ENCODE assay signal across 15 cellular contexts in the genomic region with DNA sequence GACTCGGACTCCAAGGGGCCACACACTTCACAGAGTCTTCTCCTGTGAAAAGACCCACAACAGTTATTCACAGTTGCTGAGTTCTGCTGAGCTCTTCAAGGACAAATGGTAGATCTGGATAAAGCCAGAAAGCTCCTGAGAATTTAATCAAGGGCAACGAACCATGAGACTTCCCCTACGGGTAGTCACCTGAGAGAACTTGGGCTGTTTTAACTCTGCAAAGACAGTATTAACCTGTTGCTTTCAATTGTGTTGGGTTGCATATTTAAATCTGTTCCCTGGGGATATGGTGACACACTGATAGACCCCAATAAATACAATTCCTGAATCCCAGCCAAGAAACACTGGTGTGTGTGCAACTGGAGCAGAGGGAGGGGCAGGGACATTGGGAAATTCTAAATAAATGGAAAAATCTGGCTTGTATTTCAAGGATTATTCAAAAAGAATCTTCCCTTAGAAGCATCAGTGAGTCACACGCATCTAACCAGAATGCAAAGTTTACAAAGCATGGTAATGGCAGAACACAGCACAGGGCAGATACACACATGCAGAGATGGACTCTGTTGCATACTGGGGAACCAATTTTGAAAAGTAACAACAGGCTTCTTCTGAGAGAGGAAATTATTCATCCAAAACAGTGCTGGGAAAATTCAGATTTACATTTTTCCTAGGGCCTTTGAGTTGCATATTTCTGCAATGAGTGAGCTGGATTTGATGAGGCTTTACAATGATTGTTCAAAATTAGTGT. TPM values are rescaled to one million over a fixed set of nuclear protein-coding genes. Genes with fewer than 3 reads are reported as not detected.
DNase-seq lines count a peak whose midpoint lies in the region; ATAC-seq, FAIRE-seq and TF ChIP-seq lines count a peak whose summit lies in the region.
"Had no signal": no experiment of that assay in that cellular context is flagged by ENCODE, and none has a peak within 500 bp of the region (broad histone marks: within the 10 kb centered on the region; RNA-seq: fewer than 3 reads in every experiment).

No MANE protein-coding gene starts in this region.

- no peaks in the 10 kb centered on the region for H3K36me3 ChIP-seq in ACC112 (ENCODE audit: insufficient read depth, low read length)
- no peaks in the 10 kb centered on the region for H3K36me3 ChIP-seq in CD8-positive, alpha-beta memory T cell (ENCODE audit: insufficient read depth, low read length)
- H3K36me3 ChIP-seq: BE2C had no signal

- H3K4me3 Mint-ChIP-seq in CD8-positive, alpha-beta memory T cell = no peak overlapping the region
- H3K4me3 Mint-ChIP-seq in endothelial cell (ENCODE audit: unreplicated experiment) = no peak overlapping the region
- H3K4me3 Mint-ChIP-seq: activated CD4-positive, alpha-beta T cell treated with anti-CD3 and anti-CD28 coated beads, Interleukin-2, amount 10 ng/mL, durations not matched to agents 24 days and 14 days; activated T-helper 1 cell treated with anti-CD3 and anti-CD28 coated beads, Interleukin-12 subunit alpha, Interleukin-12 subunit beta, Interleukin-2, Interleukin-4 antibody, amounts not matched to agents 30 ng/mL and 10 ng/mL and 1 ng/mL, durations not matched to agents 14 hours and 24 hours and 36 hours; stimulated activated effector memory CD8-positive, alpha-beta T cell treated with anti-CD3 and anti-CD28 coated beads, Interleukin-12 subunit alpha, Interleukin-12 subunit beta, amount 100 ng/mL, for 72 hours had no signal

- H3K27me3 Mint-ChIP-seq in CD8-positive, alpha-beta memory T cell = peaks cover 4 to 6% of the 10 kb centered on the region in 2 donors
- peaks cover 4% of the 10 kb centered on the region for H3K27me3 Mint-ChIP-seq in endothelial cell (ENCODE audit: unreplicated experiment)

- peak; percentile 61 for DNase-seq in GM03348 (ENCODE audit: low spot score)
- peak; percentile 43 for DNase-seq in amniotic epithelial cell (ENCODE audit: low read depth)
- peak; percentile 73 to 84 for DNase-seq in foreskin keratinocyte
- no peak for DNase-seq in CD8-positive, alpha-beta memory T cell
- no peak for DNase-seq in endothelial cell (ENCODE audit: low spot score)
- no peak for DNase-seq in D721Med (ENCODE audit: insufficient read length, low spot score)
- DNase-seq: activated CD4-positive, alpha-beta T cell treated with anti-CD3 and anti-CD28 coated beads, Interleukin-2, amount 10 ng/mL, durations not matched to agents 24 days and 14 days; BE2C; stimulated activated CD4-positive, alpha-beta T cell treated with anti-CD3 and anti-CD28 coated beads, Interleukin-2, amount 100 ng/mL, for 48 hours had no signal

- H3K4me1 ChIP-seq in ACC112 (ENCODE audit: control insufficient read depth, insufficient read depth, low read length, unreplicated experiment) = peaks cover 14% of the 10 kb centered on the region
- peaks cover 6% of the 10 kb centered on the region for H3K4me1 ChIP-seq in foreskin keratinocyte
- H3K4me1 ChIP-seq in CD8-positive, alpha-beta memory T cell (ENCODE audit: insufficient read depth, low read length) = no peaks in the 10 kb centered on the region
- H3K4me1 ChIP-seq: BE2C had no signal

- no peaks in the 10 kb centered on the region for H3K79me2 ChIP-seq in ACC112 (ENCODE audit: control insufficient read depth, insufficient read depth, low read length, unreplicated experiment)

- no peak overlapping the region for H3K4me3 ChIP-seq in ACC112 (ENCODE audit: low read depth, low read length)
- no peak overlapping the region for H3K4me3 ChIP-seq in CD8-positive, alpha-beta memory T cell (ENCODE audit: low read length)
- H3K4me3 ChIP-seq: K562 had no signal

- H3K27ac Mint-ChIP-seq in CD8-positive, alpha-beta memory T cell = no peak overlapping the region
- H3K27ac Mint-ChIP-seq in endothelial cell (ENCODE audit: unreplicated experiment) = no peak overlapping the region
- H3K27ac Mint-ChIP-seq: activated CD4-positive, alpha-beta T cell treated with anti-CD3 and anti-CD28 coated beads, Interleukin-2, amount 10 ng/mL, durations not matched to agents 24 days and 14 days; activated T-helper 1 cell treated with anti-CD3 and anti-CD28 coated beads, Interleukin-12 subunit alpha, Interleukin-12 subunit beta, Interleukin-2, Interleukin-4 antibody, amounts not matched to agents 30 ng/mL and 10 ng/mL and 1 ng/mL, durations not matched to agents 14 hours and 24 hours and 36 hours; stimulated activated effector memory CD8-positive, alpha-beta T cell treated with anti-CD3 and anti-CD28 coated beads, Interleukin-12 subunit alpha, Interleukin-12 subunit beta, amount 100 ng/mL, for 72 hours had no signal

- peak; percentile 77 for ATAC-seq in foreskin keratinocyte
- no peak for ATAC-seq in HG02678 (IDR thresholded peaks at IDR 0.05; ENCODE audit: unreplicated experiment)
- ATAC-seq: K562; stimulated activated effector memory CD8-positive, alpha-beta T cell treated with anti-CD3 and anti-CD28 coated beads, Interleukin-12 subunit alpha, Interleukin-12 subunit beta, amount 100 ng/mL, for 72 hours had no signal

- no peak for FAIRE-seq in D721Med (lab: Jason Lieb, UNC)
- FAIRE-seq: K562, urothelium cell line had no signal

- TF ChIP-seq CTCF in foreskin keratinocyte (conservative IDR thresholded peaks at IDR 0.05) = no peak
- TF ChIP-seq CTCF in endothelial cell (IDR thresholded peaks at IDR 0.05; ENCODE audit: unreplicated experiment) = no peak
- no peak for TF ChIP-seq CTCF in D721Med (IDR thresholded peaks at IDR 0.05; ENCODE audit: insufficient read depth, missing control alignments)

- peaks cover 3 to 9% (median 8%) of the 10 kb centered on the region in 3 donors for H3K4me1 Mint-ChIP-seq in CD8-positive, alpha-beta memory T cell
- peaks cover 6% of the 10 kb centered on the region for H3K4me1 Mint-ChIP-seq in endothelial cell (ENCODE audit: unreplicated experiment)

- CTCF ChIA-PET in CD8-positive, alpha-beta memory T cell (lab: Charles Lee) = interaction anchor here (1.5 to 6.6 kb wide), 3 partner anchors 18 to 705 kb away, joined by 3 to 26 read pairs (median 4); no protein-coding TSS in a partner anchor

- no peaks in the 10 kb centered on the region for H3K9me3 ChIP-seq in CD8-positive, alpha-beta memory T cell (ENCODE audit: low read length)
- H3K9me3 ChIP-seq: BE2C had no signal

- H3K36me3 Mint-ChIP-seq in CD8-positive, alpha-beta memory T cell = no peaks in the 10 kb centered on the region
- no peaks in the 10 kb centered on the region for H3K36me3 Mint-ChIP-seq in endothelial cell (ENCODE audit: low read depth, unreplicated experiment)
- H3K36me3 Mint-ChIP-seq: stimulated activated effector memory CD8-positive, alpha-beta T cell treated with anti-CD3 and anti-CD28 coated beads, Interleukin-12 subunit alpha, Interleukin-12 subunit beta, amount 100 ng/mL, for 72 hours had no signal

- no peaks in the 10 kb centered on the region for H3K9me3 Mint-ChIP-seq in CD8-positive, alpha-beta memory T cell
- H3K9me3 Mint-ChIP-seq in endothelial cell (ENCODE audit: unreplicated experiment) = no peaks in the 10 kb centered on the region
- H3K9me3 Mint-ChIP-seq: activated CD4-positive, alpha-beta T cell treated with anti-CD3 and anti-CD28 coated beads, Interleukin-2, amount 10 ng/mL, durations not matched to agents 24 days and 14 days; activated T-helper 1 cell treated with anti-CD3 and anti-CD28 coated beads, Interleukin-12 subunit alpha, Interleukin-12 subunit beta, Interleukin-2, Interleukin-4 antibody, amounts not matched to agents 30 ng/mL and 10 ng/mL and 1 ng/mL, durations not matched to agents 14 hours and 24 hours and 36 hours; stimulated activated effector memory CD8-positive, alpha-beta T cell treated with anti-CD3 and anti-CD28 coated beads, Interleukin-12 subunit alpha, Interleukin-12 subunit beta, amount 100 ng/mL, for 72 hours had no signal

- peaks cover 6% of the 10 kb centered on the region; the same call in 1 of the 2 replicates for H3K27me3 ChIP-seq in ACC112 (ENCODE audit: insufficient read depth, low read length)
- H3K27me3 ChIP-seq in foreskin keratinocyte = peaks cover 11% of the 10 kb centered on the region
- H3K27me3 ChIP-seq in CD8-positive, alpha-beta memory T cell (ENCODE audit: insufficient read depth, low read length, poor library complexity, severe bottlenecking) = no peaks in the 10 kb centered on the region

- H3K27ac ChIP-seq in ACC112 (ENCODE audit: low read depth, low read length) (peak overlapping the region; percentile 1; the same call in 1 of the 2 replicates), foreskin keratinocyte (no peak overlapping the region)
- no peak overlapping the region for H3K27ac ChIP-seq in CD8-positive, alpha-beta memory T cell (ENCODE audit: low read depth, low read length)

- no peak overlapping the region for H2AFZ ChIP-seq in ACC112 (ENCODE audit: low read length, unreplicated experiment)

- POLR2A ChIA-PET in CD8-positive, alpha-beta memory T cell (lab: Charles Lee) = no interaction called here

RNA-seq across cellular contexts. Expression of gene KCNJ1, which starts 4.0 kb away (rescaled TPM):
- total RNA-seq in foreskin keratinocyte (0.03 TPM in 1 of 2 replicates, not detected in the other), endothelial cell (ENCODE audit: unreplicated experiment) (not detected)
- not detected in 2 replicates for polyA plus RNA-seq in foreskin keratinocyte
- not detected for total RNA-seq in CD8-positive, alpha-beta memory T cell
- not detected for polyA plus RNA-seq in CD8-positive, alpha-beta memory T cell
- total RNA-seq: activated CD4-positive, alpha-beta T cell treated with anti-CD3 and anti-CD28 coated beads, Interleukin-2, amount 10 ng/mL, durations not matched to agents 24 days and 14 days; activated T-helper 1 cell treated with anti-CD3 and anti-CD28 coated beads, Interleukin-12 subunit alpha, Interleukin-12 subunit beta, Interleukin-2, Interleukin-4 antibody, amounts not matched to agents 30 ng/mL and 10 ng/mL and 1 ng/mL, durations not matched to agents 14 hours and 24 hours and 36 hours; K562 had no signal
- polyA plus RNA-seq: K562 had no signal

RNA-seq across cellular contexts. Expression of gene KCNJ5, which starts 28.1 kb away (rescaled TPM):
- total RNA-seq in foreskin keratinocyte (0.95 and 3.8 TPM in 2 replicates), endothelial cell (ENCODE audit: unreplicated experiment) (0.05 TPM)
- 0.65 and 2.5 TPM in 2 replicates for polyA plus RNA-seq in foreskin keratinocyte
- total RNA-seq in CD8-positive, alpha-beta memory T cell = under 1 TPM in 1 of 2 experiments, not detected in 1; 0.04 TPM
- polyA plus RNA-seq in CD8-positive, alpha-beta memory T cell = not detected
- total RNA-seq: activated CD4-positive, alpha-beta T cell treated with anti-CD3 and anti-CD28 coated beads, Interleukin-2, amount 10 ng/mL, durations not matched to agents 24 days and 14 days; activated T-helper 1 cell treated with anti-CD3 and anti-CD28 coated beads, Interleukin-12 subunit alpha, Interleukin-12 subunit beta, Interleukin-2, Interleukin-4 antibody, amounts not matched to agents 30 ng/mL and 10 ng/mL and 1 ng/mL, durations not matched to agents 14 hours and 24 hours and 36 hours had no signal
- polyA plus RNA-seq: K562 had no signal

Comparison
In these comparisons a context has a peak if more than half of its experiments do, and no peak if none do; other contexts are left out.
1. DNase-seq: peak in GM03348 (single experiment), amniotic epithelial cell (single experiment) and foreskin keratinocyte (2 of 2); none in CD8-positive, alpha-beta memory T cell (0 of 5), endothelial cell (single experiment) and D721Med (single experiment).